In genomic region chr6:53065266-53066058, GRCh38 we compare ENCODE assay signal across 8 cellular contexts. TPM values are rescaled to one million over a fixed set of nuclear protein-coding genes. Genes with fewer than 3 reads are reported as not detected.
DNase-seq lines count a peak whose midpoint lies in the region; ATAC-seq and TF ChIP-seq lines count a peak whose summit lies in the region.

FBXO9 (plus strand) TSS chr6:53065404; CDS start chr6:53065790, 386 bp downstream.

- H3K79me2 ChIP-seq in OCI-LY7 (ENCODE audit: insufficient read depth, low read depth, low read length) (peaks cover 12% of the 10 kb centered on the region; the same call in 1 of the 2 replicates), neural progenitor cell (ENCODE audit: low read depth) (peaks cover 30% of the 10 kb centered on the region)

- peaks cover 3% of the 10 kb centered on the region; the same call in 1 of the 2 replicates for H3K36me3 ChIP-seq in OCI-LY7 (ENCODE audit: insufficient read depth, low read length)
- no peaks in the 10 kb centered on the region for H3K36me3 ChIP-seq in neural progenitor cell
- peaks cover 0 to 4% (median 0%) of the 10 kb centered on the region in 5 donors for H3K36me3 ChIP-seq in subcutaneous abdominal adipose tissue (ENCODE audit: control insufficient read depth in 5 of 5, insufficient read depth in 5 of 5, low read length in 5 of 5)

- POLR2A ChIA-PET in OCI-LY7 (lab: Charles Lee): interaction anchor here (0.6 to 1.9 kb wide), 4 partner anchors 9 to 118 kb away, joined by 3 to 7 read pairs (median 4); no protein-coding TSS in a partner anchor

- H3K4me1 ChIP-seq in OCI-LY7 (ENCODE audit: insufficient read depth, low read length, poor library complexity, severe bottlenecking) (peaks cover 41% of the 10 kb centered on the region), neural progenitor cell (peaks cover 17% of the 10 kb centered on the region), subcutaneous abdominal adipose tissue (ENCODE audit: control insufficient read depth in 5 of 5, insufficient read depth in 5 of 5, low read length in 5 of 5) (peaks cover 0 to 44% (median 39%) of the 10 kb centered on the region in 5 donors)

- H3K9me3 Mint-ChIP-seq in activated T-helper 1 cell treated with anti-CD3 and anti-CD28 coated beads, Interleukin-12 subunit alpha, Interleukin-12 subunit beta, Interleukin-2, Interleukin-4 antibody, amounts not matched to agents 30 ng/mL and 10 ng/mL and 1 ng/mL, durations not matched to agents 14 hours and 24 hours and 36 hours: no peaks in the 10 kb centered on the region
- H3K9me3 Mint-ChIP-seq in neural progenitor cell: no peaks in the 10 kb centered on the region

- peak within 1 kb of the TSS; percentile 72 for H3K27ac ChIP-seq in OCI-LY7 (ENCODE audit: low read depth, low read length, poor library complexity, severe bottlenecking)
- H3K27ac ChIP-seq in neural progenitor cell: no peak within 1 kb of the TSS
- H3K27ac ChIP-seq in subcutaneous abdominal adipose tissue (ENCODE audit: low read depth, low read length): peak within 1 kb of the TSS; percentile 93

- H3K4me2 ChIP-seq in OCI-LY7 (ENCODE audit: low read length) (peak within 1 kb of the TSS; percentile 84), neural progenitor cell (peak within 1 kb of the TSS; percentile 92)

- H3K9me2 ChIP-seq in OCI-LY7 (ENCODE audit: insufficient read depth, low read length): no peaks in the 10 kb centered on the region

- peak within 1 kb of the TSS; percentile 99 for H3K4me3 Mint-ChIP-seq in activated T-helper 1 cell treated with anti-CD3 and anti-CD28 coated beads, Interleukin-12 subunit alpha, Interleukin-12 subunit beta, Interleukin-2, Interleukin-4 antibody, amounts not matched to agents 30 ng/mL and 10 ng/mL and 1 ng/mL, durations not matched to agents 14 hours and 24 hours and 36 hours
- peak within 1 kb of the TSS; percentile 100 for H3K4me3 Mint-ChIP-seq in neural progenitor cell

- H3K27me3 Mint-ChIP-seq in activated T-helper 1 cell treated with anti-CD3 and anti-CD28 coated beads, Interleukin-12 subunit alpha, Interleukin-12 subunit beta, Interleukin-2, Interleukin-4 antibody, amounts not matched to agents 30 ng/mL and 10 ng/mL and 1 ng/mL, durations not matched to agents 14 hours and 24 hours and 36 hours (ENCODE audit: insufficient read depth): peaks cover 2% of the 10 kb centered on the region
- peaks cover 9% of the 10 kb centered on the region for H3K27me3 Mint-ChIP-seq in neural progenitor cell (ENCODE audit: insufficient read depth, low read depth)

- H3K4me3 ChIP-seq in OCI-LY7 (ENCODE audit: low read depth, low read length, poor library complexity, severe bottlenecking) (peak within 1 kb of the TSS; percentile 78), fibroblast of villous mesenchyme (ENCODE audit: low read depth, low read length) (peak within 1 kb of the TSS; percentile 86), neural progenitor cell (peak within 1 kb of the TSS; percentile 61), subcutaneous abdominal adipose tissue (ENCODE audit: low read depth in 1 of 5, low read length in 5 of 5) (peak within 1 kb of the TSS; percentile 74 to 99 (median 93))

- peaks cover 11% of the 10 kb centered on the region for H3K27me3 ChIP-seq in neural progenitor cell
- no peaks in the 10 kb centered on the region for H3K27me3 ChIP-seq in subcutaneous abdominal adipose tissue (ENCODE audit: control insufficient read depth in 5 of 5, insufficient read depth in 4 of 5, low read length in 5 of 5)

- peak within 1 kb of the TSS; percentile 99 for H3K27ac Mint-ChIP-seq in activated T-helper 1 cell treated with anti-CD3 and anti-CD28 coated beads, Interleukin-12 subunit alpha, Interleukin-12 subunit beta, Interleukin-2, Interleukin-4 antibody, amounts not matched to agents 30 ng/mL and 10 ng/mL and 1 ng/mL, durations not matched to agents 14 hours and 24 hours and 36 hours
- H3K27ac Mint-ChIP-seq in neural progenitor cell: peak within 1 kb of the TSS; percentile 96

- TF ChIP-seq CTCF in OCI-LY7 (conservative IDR thresholded peaks at IDR 0.05; ENCODE audit: low read length) (no peak), fibroblast of villous mesenchyme (IDR thresholded peaks at IDR 0.05; ENCODE audit: insufficient read depth, low read depth, low read length) (no peak), neural progenitor cell (IDR thresholded peaks at IDR 0.05) (no peak)

- H3K9ac ChIP-seq in neural progenitor cell (peak within 1 kb of the TSS; percentile 44), subcutaneous abdominal adipose tissue (ENCODE audit: low read length in 5 of 5) (peak within 1 kb of the TSS; percentile 80 to 94 (median 92))

- DNase-seq in CD1c-positive myeloid dendritic cell (ENCODE audit: extremely low spot score): peak; percentile 87
- DNase-seq in GM19238 (ENCODE audit: insufficient read length, low spot score): peak; percentile 64
- peak; percentile 79 for DNase-seq in OCI-LY7 (ENCODE audit: low spot score)
- DNase-seq in activated T-helper 1 cell treated with anti-CD3 and anti-CD28 coated beads, Interleukin-12 subunit alpha, Interleukin-12 subunit beta, Interleukin-2, Interleukin-4 antibody, amounts not matched to agents 30 ng/mL and 10 ng/mL and 1 ng/mL, durations not matched to agents 14 hours and 24 hours and 36 hours (ENCODE audit: low spot score): peak; percentile 80
- DNase-seq in fibroblast of villous mesenchyme (ENCODE audit: low read depth): peak; percentile 41
- peak; percentile 89 for DNase-seq in neural progenitor cell (ENCODE audit: low spot score)

- peak; percentile 33 for ATAC-seq in HG03378 (IDR thresholded peaks at IDR 0.05; ENCODE audit: unreplicated experiment)

- peaks cover 41% of the 10 kb centered on the region for H3K4me1 Mint-ChIP-seq in activated T-helper 1 cell treated with anti-CD3 and anti-CD28 coated beads, Interleukin-12 subunit alpha, Interleukin-12 subunit beta, Interleukin-2, Interleukin-4 antibody, amounts not matched to agents 30 ng/mL and 10 ng/mL and 1 ng/mL, durations not matched to agents 14 hours and 24 hours and 36 hours (ENCODE audit: low read depth)
- H3K4me1 Mint-ChIP-seq in neural progenitor cell: peaks cover 19% of the 10 kb centered on the region

- no peaks in the 10 kb centered on the region for H3K9me3 ChIP-seq in OCI-LY7 (ENCODE audit: low read length)
- no peaks in the 10 kb centered on the region for H3K9me3 ChIP-seq in neural progenitor cell (ENCODE audit: low read depth)
- H3K9me3 ChIP-seq in subcutaneous abdominal adipose tissue (ENCODE audit: control insufficient read depth in 5 of 5, low read length in 5 of 5): no peaks in the 10 kb centered on the region

- BruUV-seq in OCI-LY7 (replicated peaks; lab: Mats Ljungman, UMichigan): no TSS peak

- H2AFZ ChIP-seq in OCI-LY7 (ENCODE audit: low read length): peak within 1 kb of the TSS; percentile 96
- H2AFZ ChIP-seq in neural progenitor cell (replicated peaks): peak within 1 kb of the TSS; percentile 85

- H3K36me3 Mint-ChIP-seq in activated T-helper 1 cell treated with anti-CD3 and anti-CD28 coated beads, Interleukin-12 subunit alpha, Interleukin-12 subunit beta, Interleukin-2, Interleukin-4 antibody, amounts not matched to agents 30 ng/mL and 10 ng/mL and 1 ng/mL, durations not matched to agents 14 hours and 24 hours and 36 hours (ENCODE audit: low read depth): peaks cover 3% of the 10 kb centered on the region
- no peaks in the 10 kb centered on the region for H3K36me3 Mint-ChIP-seq in neural progenitor cell

- peaks cover 16% of the 10 kb centered on the region for H3F3A ChIP-seq in neural progenitor cell (ENCODE audit: low read depth)

- intact Hi-C loops in OCI-LY7 (cut with micrococcal nuclease; ENCODE audit: unreplicated experiment): loop anchor here (2.0 kb wide), 2 partner anchors 395 to 729 kb away; partner anchors contain the start of genes LRRC1 and TMEM14A
- intact Hi-C loops in activated T-helper 1 cell treated with anti-CD3 and anti-CD28 coated beads, Interleukin-12 subunit alpha, Interleukin-12 subunit beta, Interleukin-2, Interleukin-4 antibody, amounts not matched to agents 30 ng/mL and 10 ng/mL and 1 ng/mL, durations not matched to agents 14 hours and 24 hours and 36 hours (cut with micrococcal nuclease): loop anchor here (1.0 to 5.0 kb wide), 4 partner anchors 70 to 645 kb away; partner anchors contain the start of genes EFHC1 and GSTA4

- CTCF ChIA-PET in OCI-LY7 (lab: Charles Lee; ENCODE audit: unreplicated experiment): interaction anchor here (0.5 to 0.9 kb wide), 2 partner anchors 184 to 341 kb away, joined by 3 to 7 read pairs; no protein-coding TSS in a partner anchor

- H4K20me1 ChIP-seq in OCI-LY7 (ENCODE audit: insufficient read depth, low read length) (peaks cover 7% of the 10 kb centered on the region; the same call in 1 of the 2 replicates), neural progenitor cell (ENCODE audit: low read depth) (peaks cover 12% of the 10 kb centered on the region)

RNA-seq across cellular contexts. Expression of gene FBXO9, which starts in this region (rescaled TPM):
- 20.5 and 23.5 TPM in 2 replicates for total RNA-seq in OCI-LY7 (2014; rRNA removed; shearing (Covaris generic))
- 67.7 and 80.2 TPM in 2 replicates for total RNA-seq in OCI-LY7 (2022)
- total RNA-seq in activated T-helper 1 cell treated with anti-CD3 and anti-CD28 coated beads, Interleukin-12 subunit alpha, Interleukin-12 subunit beta, Interleukin-2, Interleukin-4 antibody, amounts not matched to agents 30 ng/mL and 10 ng/mL and 1 ng/mL, durations not matched to agents 14 hours and 24 hours and 36 hours: 67.3 and 73.2 TPM in 2 replicates
- total RNA-seq in fibroblast of villous mesenchyme: 47.0 and 55.3 TPM in 2 replicates
- total RNA-seq in neural progenitor cell (ENCODE audit: low replicate concordance): 26.7 and 50.8 TPM in 2 replicates
